8 cellular contexts compared by ENCODE assay signal in the genomic region with DNA sequence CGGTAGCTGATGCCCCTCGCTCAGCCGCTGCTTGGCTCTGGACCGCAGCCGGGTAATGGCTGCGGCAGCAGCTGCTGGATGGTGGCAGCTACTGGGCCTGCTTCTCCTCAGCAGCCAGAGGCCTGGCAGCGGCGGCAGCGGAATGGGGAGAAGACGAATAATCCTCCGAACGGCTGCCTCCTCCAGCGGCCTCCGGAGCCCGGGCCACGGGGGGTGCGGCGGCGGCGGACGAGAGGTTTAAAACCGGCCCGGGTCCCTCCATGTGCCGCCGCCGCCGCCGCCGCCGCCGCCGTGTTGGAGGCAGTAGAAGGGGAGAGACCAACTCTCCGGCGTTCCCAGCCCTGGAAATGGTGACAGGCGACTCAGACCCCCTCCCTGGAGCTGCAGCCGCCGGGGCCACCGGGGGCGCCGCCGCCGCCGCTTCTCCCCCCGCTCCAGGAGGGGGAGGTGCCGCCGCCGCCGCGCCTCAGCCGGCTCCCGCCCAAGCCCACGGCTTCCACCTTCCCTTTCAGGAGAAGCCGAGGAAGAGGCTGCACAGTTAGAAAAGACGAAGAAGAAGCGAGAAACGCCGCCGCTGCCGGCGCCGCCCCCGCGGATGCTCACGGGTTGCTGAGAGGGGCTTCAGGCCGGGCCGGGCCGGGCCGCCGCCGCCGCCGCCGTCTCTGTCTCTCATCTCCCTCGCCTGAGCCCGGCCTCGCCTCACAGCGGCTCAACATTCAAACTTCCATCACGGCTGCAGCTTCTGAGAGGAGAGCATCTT.
DNase-seq lines count a peak whose midpoint lies in the region; ATAC-seq and TF ChIP-seq lines count a peak whose summit lies in the region.

No MANE protein-coding gene starts in this region.

- H3K27me3 ChIP-seq in stomach smooth muscle (ENCODE audit: control insufficient read depth in 1 of 2, insufficient read depth in 2 of 2, low read length in 2 of 2): no peaks in the 10 kb centered on the region

- ATAC-seq in GM18870 (IDR thresholded peaks at IDR 0.05; ENCODE audit: unreplicated experiment) (no peak), GM21528 (IDR thresholded peaks at IDR 0.05; ENCODE audit: low FRiP score, unreplicated experiment) (no peak)

- TF ChIP-seq CTCF in GM10248 (IDR thresholded peaks at IDR 0.05; ENCODE audit: control extremely low read depth, extremely low read depth, low read depth, missing control alignments): no peak

- H3K9me3 ChIP-seq in stomach smooth muscle (ENCODE audit: control insufficient read depth in 2 of 2, low read length in 2 of 2): no peaks in the 10 kb centered on the region

- H3K36me3 ChIP-seq in stomach smooth muscle (ENCODE audit: control insufficient read depth in 2 of 2, insufficient read depth in 2 of 2, low read length in 2 of 2): no peaks in the 10 kb centered on the region

- CTCF ChIA-PET in GM10248 (lab: Yijun Ruan, JAX): interaction anchor here (1.1 to 1.2 kb wide), 2 partner anchors 45 to 46 kb away, joined by 3 read pairs; no protein-coding TSS in a partner anchor

- TF ChIP-seq POLR2A in erythroblast (IDR thresholded peaks at IDR 0.05; ENCODE audit: low read length): peak; percentile 23

- POLR2A ChIA-PET in GM10248 (lab: Yijun Ruan, JAX): no interaction called here

- H3K4me1 ChIP-seq in stomach smooth muscle (ENCODE audit: control insufficient read depth, insufficient read depth, low read length): no peaks in the 10 kb centered on the region

- peak overlapping the region; percentile 55 to 60 for H3K9ac ChIP-seq in stomach smooth muscle (ENCODE audit: low read length in 2 of 2)

- H3K27ac ChIP-seq in stomach smooth muscle (ENCODE audit: low read length): peak overlapping the region; percentile 71

- DNase-seq in GM10248 (ENCODE audit: extremely low spot score) (peak; percentile 15), NCI-H2081 (lab: John Stamatoyannopoulos, UW) (peak; percentile 76 to 86), erythroblast (lab: John Stamatoyannopoulos, UW) (peak; percentile 68 to 70), mucosa of gallbladder (ENCODE audit: low spot score) (peak; percentile 10)
- DNase-seq in activated CD8-positive, alpha-beta memory T cell treated with anti-CD3 and anti-CD28 coated beads, Interleukin-2, amount 50 U/mL, for 4 hours: peak; percentile 33

- H3K4me3 ChIP-seq in stomach smooth muscle (ENCODE audit: low read length in 2 of 2): peak overlapping the region; percentile 67 to 72

Comparison
In these comparisons a context has a peak if more than half of its experiments do, and no peak if none do; other contexts are left out.
1. DNase-seq: peak in every context shown above with its lines; median percentile 81 in NCI-H2081; 69 in erythroblast; 33 in activated CD8-positive, alpha-beta memory T cell treated with anti-CD3 and anti-CD28 coated beads, Interleukin-2, amount 50 U/mL, for 4 hours; 15 in GM10248; 10 in mucosa of gallbladder.